24 cellular contexts compared by ENCODE assay signal in the genomic region with DNA sequence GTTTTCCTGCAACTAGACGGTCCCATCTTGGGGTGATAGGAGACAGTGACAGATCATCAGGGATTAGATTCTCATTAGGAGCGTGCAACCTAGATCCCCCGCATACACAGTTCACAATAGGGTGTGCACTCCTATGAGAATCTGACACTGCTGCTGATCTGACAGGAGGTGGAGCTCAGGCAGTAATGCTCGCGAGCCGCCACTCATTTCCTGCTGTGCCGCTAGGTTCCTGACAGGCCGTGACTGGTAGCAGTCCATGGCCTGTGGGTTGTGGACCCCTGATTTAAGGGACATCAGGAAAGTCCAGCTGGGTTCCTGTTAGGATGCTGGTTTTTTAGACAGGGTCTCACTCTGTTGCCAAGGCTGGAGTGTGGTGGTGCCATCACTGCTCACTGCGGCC.
"Had no signal": no experiment of that assay in that cellular context is flagged by ENCODE, and none has a peak within 500 bp of the region (broad histone marks: within the 10 kb centered on the region; RNA-seq: fewer than 3 reads in every experiment).

No MANE protein-coding gene starts in this region.

- H3K27ac ChIP-seq: epithelial cell of prostate, hepatocyte, pancreas had no signal

- H3K36me3 ChIP-seq: esophagus squamous epithelium, gastroesophageal sphincter, pancreas, stomach, thoracic aorta, transverse colon had no signal

- H3K27me3 ChIP-seq: esophagus squamous epithelium, gastroesophageal sphincter, hepatocyte, pancreas, stomach, transverse colon had no signal

- DNase-seq: effector memory CD8-positive, alpha-beta T cell; esophagus squamous epithelium; foreskin fibroblast; glutamatergic neuron; kidney; left cardiac atrium; mammary epithelial cell; mucosa of descending colon; natural killer cell; nucleus accumbens; pancreas; stimulated activated CD4-positive, alpha-beta T cell treated with anti-CD3 and anti-CD28 coated beads, Interleukin-12 subunit alpha, Interleukin-12 subunit beta, amount 100 ng/mL, for 4 hours; stimulated activated naive CD4-positive, alpha-beta T cell; stomach; substantia nigra; transverse colon had no signal

- H3K4me3 ChIP-seq: esophagus squamous epithelium, gastroesophageal sphincter, hepatocyte, mucosa of descending colon, pancreas, skin epidermis, stomach, thoracic aorta, transverse colon had no signal

- H3K9me3 Mint-ChIP-seq: effector memory CD8-positive, alpha-beta T cell; neural crest cell had no signal

- H3K27ac Mint-ChIP-seq: effector memory CD8-positive, alpha-beta T cell; natural killer cell; progenitor cell of endocrine pancreas had no signal

- H3K4me1 Mint-ChIP-seq: natural killer cell had no signal

- H3K9me3 ChIP-seq: esophagus squamous epithelium, gastroesophageal sphincter, mucosa of descending colon, pancreas, stomach, thoracic aorta, transverse colon had no signal

- ATAC-seq: effector memory CD8-positive, alpha-beta T cell; gastroesophageal sphincter; natural killer cell; pancreas; sciatic nerve had no signal

- H3K27me3 Mint-ChIP-seq: effector memory CD8-positive, alpha-beta T cell had no signal

- H3K4me3 Mint-ChIP-seq: effector memory CD8-positive, alpha-beta T cell; natural killer cell; neural crest cell had no signal

- H3K36me3 Mint-ChIP-seq: natural killer cell had no signal

- H3K4me2 ChIP-seq: hepatocyte had no signal

- H2AFZ ChIP-seq: hepatocyte had no signal

- FAIRE-seq: kidney, pancreas had no signal
